In genomic region chr1:150484861-150485260, GRCh38 we compare ENCODE assay signal across 11 cellular contexts. TPM values are rescaled to one million over a fixed set of nuclear protein-coding genes. Genes with fewer than 3 reads are reported as not detected.
A peak's percentile ranks its signal among the peaks of the same experiment; 100 is the strongest.
DNase-seq lines count a peak whose midpoint lies in the region; ATAC-seq and TF ChIP-seq lines count a peak whose summit lies in the region.
"Had no signal": no experiment of that assay in that cellular context is flagged by ENCODE, and none has a peak within 500 bp of the region (broad histone marks: within the 10 kb centered on the region; RNA-seq: fewer than 3 reads in every experiment).

No MANE protein-coding gene starts in this region.

- H3K4me3 ChIP-seq in psoas muscle (no peak overlapping the region), gastrocnemius medialis (no peak overlapping the region), right cardiac atrium (ENCODE audit: low read length) (no peak overlapping the region)

- no peak for TF ChIP-seq POLR2A in gastrocnemius medialis (IDR thresholded peaks at IDR 0.05)

- H3K4me1 ChIP-seq in psoas muscle (peaks cover 10% of the 10 kb centered on the region), gastrocnemius medialis (peaks cover 16 to 19% of the 10 kb centered on the region in 2 donors), right cardiac atrium (ENCODE audit: control insufficient read depth, insufficient read depth, low read length) (peaks cover 5% of the 10 kb centered on the region)

- H3K27me3 ChIP-seq in psoas muscle (ENCODE audit: insufficient read depth in 3 of 3, low read length in 2 of 3) (no peaks in the 10 kb centered on the region), gastrocnemius medialis (no peaks in the 10 kb centered on the region), right cardiac atrium (ENCODE audit: control insufficient read depth, insufficient read depth) (no peaks in the 10 kb centered on the region)

- in situ Hi-C loops in gastrocnemius medialis (cut with MboI; ENCODE audit: low sequenced_read_pairs in 4 of 4): no loop called here

- H3K9me3 ChIP-seq in psoas muscle (no peaks in the 10 kb centered on the region), gastrocnemius medialis (no peaks in the 10 kb centered on the region), right cardiac atrium (ENCODE audit: control insufficient read depth, low read length) (no peaks in the 10 kb centered on the region)
- H3K9me3 ChIP-seq: Caco-2 had no signal

- intact Hi-C loops in psoas muscle (cut with DNase I) (loop anchor here in 1 of 2 donors (10.0 kb wide), 1 partner anchor 140 kb away; the partner anchor contains the start of gene ENSA), gastrocnemius medialis (cut with DNase I; ENCODE audit: low total_unique reads) (loop anchor here (5.0 kb wide), 1 partner anchor 142 kb away; the partner anchor contains the start of gene ENSA), right cardiac atrium (cut with DNase I) (no loop called here)

- ATAC-seq in psoas muscle: no peak
- ATAC-seq in gastrocnemius medialis: no peak
- no peak for ATAC-seq in GM21717 (IDR thresholded peaks at IDR 0.05; ENCODE audit: unreplicated experiment)
- ATAC-seq in right cardiac atrium: no peak

- no peak for TF ChIP-seq CTCF in psoas muscle (IDR thresholded peaks at IDR 0.05)
- no peak for TF ChIP-seq CTCF in gastrocnemius medialis (IDR thresholded peaks at IDR 0.05 in 4 of 5, conservative IDR thresholded peaks at IDR 0.05 in 1 of 5)

- DNase-seq in SIG-M5 treated with dmso at 0.1 percent for 504 hours (lab: John Stamatoyannopoulos, UW; ENCODE audit: unreplicated experiment): peak; percentile 52
- no peak for DNase-seq in SIG-M5 (lab: John Stamatoyannopoulos, UW)
- DNase-seq in NCI-H69 (lab: John Stamatoyannopoulos, UW): peak; percentile 61
- DNase-seq in dermis blood vessel endothelial cell: peak; percentile 47
- no peak for DNase-seq in psoas muscle
- no peak for DNase-seq in gastrocnemius medialis
- no peak for DNase-seq in right cardiac atrium
- DNase-seq: activated CD8-positive, alpha-beta memory T cell treated with anti-CD3 and anti-CD28 coated beads, Interleukin-2, amount 50 U/mL, for 48 hours; NCI-H1930 had no signal

- H3K27ac ChIP-seq in psoas muscle (peak overlapping the region; percentile 23), gastrocnemius medialis (peak overlapping the region in 2 of 4 donors; percentile 34 to 57), right cardiac atrium (ENCODE audit: low read length) (no peak overlapping the region)

- H3K36me3 ChIP-seq in psoas muscle (ENCODE audit: insufficient read depth in 1 of 2, low read depth in 1 of 2): peaks cover 0 to 14% of the 10 kb centered on the region in 2 donors
- peaks cover 0 to 8% of the 10 kb centered on the region in 2 donors for H3K36me3 ChIP-seq in gastrocnemius medialis

- 14 to 15% (median 15%) methylated on average over 2 of the region's 2 CpGs for WGBS in psoas muscle, 3 donors
- 13% methylated on average over 2 of the region's 2 CpGs for WGBS in right cardiac atrium

RNA-seq across cellular contexts. Expression of gene TARS2, which starts 2.4 kb away (rescaled TPM):
- total RNA-seq in dermis blood vessel endothelial cell (10.4 and 16.0 TPM in 2 replicates), psoas muscle (10 to 100 TPM; 20.8 to 44.5 (median 32.9) TPM), gastrocnemius medialis (10 to 100 TPM; 15.0 to 26.7 (median 18.4) TPM), right cardiac atrium (10 to 100 TPM; 15.1 to 23.2 (median 22.1) TPM)
- polyA plus RNA-seq in psoas muscle (10 to 100 TPM in 2 of 3 donors, 1 to 10 TPM in 1; 9.6 to 24.0 (median 13.5) TPM), right cardiac atrium (20.0 TPM)

RNA-seq across cellular contexts. Expression of gene ECM1, which starts 23.0 kb away (rescaled TPM):
- total RNA-seq in dermis blood vessel endothelial cell: 0.19 and 0.34 TPM in 2 replicates
- 1 to 10 TPM; 2.9 to 4.6 (median 4.1) TPM for total RNA-seq in psoas muscle
- 1 to 10 TPM; 1.8 to 8.5 (median 2.7) TPM for polyA plus RNA-seq in psoas muscle
- 1 to 10 TPM; 1.5 to 8.5 (median 5.6) TPM for total RNA-seq in gastrocnemius medialis
- total RNA-seq in right cardiac atrium: 10 to 100 TPM; 25.5 to 46.8 (median 34.8) TPM
- polyA plus RNA-seq in right cardiac atrium: 24.1 TPM

RNA-seq across cellular contexts. Expression of gene FALEC, which starts 30.7 kb away (rescaled TPM):
- total RNA-seq in dermis blood vessel endothelial cell (not detected in 2 replicates), psoas muscle (not detected), gastrocnemius medialis (not detected), right cardiac atrium (under 1 TPM in 2 of 4 donors, not detected in 2; 0.60 to 0.70 TPM)
- polyA plus RNA-seq in psoas muscle (1 to 10 TPM in 1 of 3 donors, under 1 TPM in 2; 0.38 to 1.2 (median 0.39) TPM), right cardiac atrium (not detected)

Comparison
In these comparisons a context has a peak if more than half of its experiments do, and no peak if none do; other contexts are left out.
1. DNase-seq: peak in SIG-M5 treated with dmso at 0.1 percent for 504 hours (single experiment), NCI-H69 (single experiment) and dermis blood vessel endothelial cell (single experiment); none in SIG-M5 (single experiment), psoas muscle (0 of 2), gastrocnemius medialis (0 of 2) and right cardiac atrium (0 of 3).